ENCODE assay signal across 25 cellular contexts in the genomic region with DNA sequence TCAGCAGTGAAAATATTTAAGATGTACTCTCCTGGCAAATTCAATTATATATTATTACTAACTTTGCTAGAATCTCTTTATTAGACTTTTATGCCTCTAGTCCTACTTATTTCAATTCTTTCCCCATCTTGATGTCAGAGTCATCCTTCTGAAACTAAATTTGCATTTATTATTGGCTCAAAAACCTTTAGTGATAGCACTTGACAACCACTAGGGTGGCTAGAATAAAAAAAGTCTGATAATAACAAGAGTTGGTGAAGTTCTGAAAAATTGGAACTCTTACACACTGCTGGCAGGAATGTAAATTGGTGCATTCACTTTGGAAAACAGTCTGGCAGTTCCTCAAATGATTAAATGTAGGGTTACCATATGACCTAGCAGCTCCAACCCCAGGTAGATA.
A peak's percentile ranks its signal among the peaks of the same experiment; 100 is the strongest.
DNase-seq lines count a peak whose midpoint lies in the region; ATAC-seq and TF ChIP-seq lines count a peak whose summit lies in the region.
"Had no signal": no experiment of that assay in that cellular context is flagged by ENCODE, and none has a peak within 500 bp of the region (broad histone marks: within the 10 kb centered on the region; RNA-seq: fewer than 3 reads in every experiment).

No MANE protein-coding gene starts in this region.

- H3K4me2 ChIP-seq in OCI-LY1 (ENCODE audit: low read length) (no peak overlapping the region), osteoblast (ENCODE audit: insufficient read depth, low read length) (no peak overlapping the region)

- H3K4me1 ChIP-seq in OCI-LY1 (ENCODE audit: insufficient read depth, low read length, severe bottlenecking) = peaks cover 5% of the 10 kb centered on the region
- no peaks in the 10 kb centered on the region for H3K4me1 ChIP-seq in osteoblast (ENCODE audit: insufficient read depth, low read length)
- H3K4me1 ChIP-seq: ascending aorta had no signal

- TF ChIP-seq CTCF in AG10803 (conservative IDR thresholded peaks at IDR 0.05; ENCODE audit: low read length) (peak; percentile 22; the same call in 1 of the 2 replicates), OCI-LY1 (IDR thresholded peaks at IDR 0.05; ENCODE audit: low read length) (peak; percentile 17; the same call in 1 of the 2 replicates), endothelial cell (IDR thresholded peaks at IDR 0.05; ENCODE audit: unreplicated experiment) (peak; percentile 30), osteoblast (IDR thresholded peaks at IDR 0.05; ENCODE audit: extremely low read depth, low read depth, low read length) (peak; percentile 35)

- H3K9ac ChIP-seq in OCI-LY1 (ENCODE audit: low read length) = no peak overlapping the region

- H3K79me2 ChIP-seq in OCI-LY1 (ENCODE audit: insufficient read depth, low read length) = no peaks in the 10 kb centered on the region
- H3K79me2 ChIP-seq in osteoblast (ENCODE audit: insufficient read depth, low read length) = no peaks in the 10 kb centered on the region

- DNase-seq in AG10803 (ENCODE audit: low read depth) (no peak), endothelial cell (ENCODE audit: low spot score) (no peak), osteoblast (ENCODE audit: insufficient read length, low spot score, missing footprints) (no peak), SIG-M5 treated with dmso at 0.1 percent for 504 hours (lab: John Stamatoyannopoulos, UW; ENCODE audit: unreplicated experiment) (no peak), SW 1271 (lab: John Stamatoyannopoulos, UW) (no peak)
- DNase-seq: activated CD4-positive, alpha-beta memory T cell treated with anti-CD3 and anti-CD28 coated beads, Interleukin-2, amount 10 ng/mL, durations not matched to agents 7 days and 5 days; activated naive CD8-positive, alpha-beta T cell treated with anti-CD3 and anti-CD28 coated beads for 36 hours; cerebellar nuclear complex; erythroblast; left ventricle myocardium superior; NCI-H1417 treated with DMSO at 0.1 percent for 48 hours; NCI-H2107; NCI-H446 treated with DMSO at 0.1 percent for 48 hours; posterior cingulate gyrus; SHP77 treated with DMSO at 0.1 percent for 48 hours; stimulated activated CD4-positive, alpha-beta T cell treated with anti-CD3 and anti-CD28 coated beads, Interleukin-15, amount 100 ng/mL, for 24 hours; stimulated activated naive CD8-positive, alpha-beta T cell treated with anti-CD3 and anti-CD28 coated beads, Interleukin-15, amount 100 ng/mL, for 72 hours; T-helper 1 cell; transverse colon had no signal

- H2AFZ ChIP-seq in OCI-LY1 (ENCODE audit: low read length) = no peak overlapping the region
- no peak overlapping the region for H2AFZ ChIP-seq in osteoblast (ENCODE audit: low read length)

- no peaks in the 10 kb centered on the region for H4K20me1 ChIP-seq in OCI-LY1 (ENCODE audit: insufficient read depth, low read length)
- no peaks in the 10 kb centered on the region for H4K20me1 ChIP-seq in osteoblast (ENCODE audit: insufficient read depth, low read length)

- H3K27ac ChIP-seq in OCI-LY1 (ENCODE audit: low read depth, low read length, poor library complexity, severe bottlenecking) (no peak overlapping the region), osteoblast (ENCODE audit: low read depth, low read length) (no peak overlapping the region)
- H3K27ac ChIP-seq: ascending aorta, transverse colon had no signal

- no peak for ATAC-seq in stimulated activated memory B cell treated with anti-CD40 and anti-IgM and Interleukin-4, amounts not matched to agents 10 μg/mL and 1 μg/mL and 100 μg/mL, for 72 hours
- no peak for ATAC-seq in HG02852 (IDR thresholded peaks at IDR 0.05; ENCODE audit: unreplicated experiment)
- ATAC-seq: left ventricle myocardium superior; sciatic nerve; stimulated activated naive CD8-positive, alpha-beta T cell treated with anti-CD3 and anti-CD28 coated beads, Interleukin-15, amount 100 ng/mL, for 72 hours had no signal

- no peaks in the 10 kb centered on the region for H3K9me3 ChIP-seq in OCI-LY1 (ENCODE audit: low read length)
- H3K9me3 ChIP-seq in osteoblast (ENCODE audit: low read depth, low read length) = no peaks in the 10 kb centered on the region
- H3K9me3 ChIP-seq: ascending aorta, transverse colon had no signal

- H3K27me3 ChIP-seq in OCI-LY1 (ENCODE audit: insufficient read depth, low read length) (no peaks in the 10 kb centered on the region), osteoblast (ENCODE audit: insufficient read depth, low read length) (no peaks in the 10 kb centered on the region)
- H3K27me3 ChIP-seq: ascending aorta, transverse colon had no signal

- H3K4me3 ChIP-seq in AG10803 (ENCODE audit: low read length) (no peak overlapping the region), OCI-LY1 (ENCODE audit: low read depth, low read length, poor library complexity, severe bottlenecking) (no peak overlapping the region), osteoblast (ENCODE audit: insufficient read depth, low read length) (no peak overlapping the region)
- H3K4me3 ChIP-seq: ascending aorta, transverse colon had no signal

- no peaks in the 10 kb centered on the region for H3K36me3 ChIP-seq in OCI-LY1 (ENCODE audit: insufficient read depth, low read length)
- H3K36me3 ChIP-seq in osteoblast (ENCODE audit: insufficient read depth, low read length) = no peaks in the 10 kb centered on the region
- H3K36me3 ChIP-seq: ascending aorta, transverse colon had no signal

- H3K4me1 Mint-ChIP-seq in endothelial cell (ENCODE audit: unreplicated experiment) = peaks cover 9% of the 10 kb centered on the region
- H3K4me1 Mint-ChIP-seq in stimulated activated memory B cell treated with anti-CD40 and anti-IgM and Interleukin-4, amounts not matched to agents 10 μg/mL and 1 μg/mL and 100 μg/mL, for 72 hours = peaks cover 7% of the 10 kb centered on the region
- H3K4me1 Mint-ChIP-seq: nephron had no signal

- H3K27ac Mint-ChIP-seq in endothelial cell (ENCODE audit: unreplicated experiment) = no peak overlapping the region
- H3K27ac Mint-ChIP-seq in stimulated activated memory B cell treated with anti-CD40 and anti-IgM and Interleukin-4, amounts not matched to agents 10 μg/mL and 1 μg/mL and 100 μg/mL, for 72 hours = no peak overlapping the region
- H3K27ac Mint-ChIP-seq: activated CD4-positive, alpha-beta memory T cell treated with anti-CD3 and anti-CD28 coated beads, Interleukin-2, amount 10 ng/mL, durations not matched to agents 7 days and 5 days; activated naive CD8-positive, alpha-beta T cell treated with anti-CD3 and anti-CD28 coated beads for 36 hours; nephron; stimulated activated naive CD8-positive, alpha-beta T cell treated with anti-CD3 and anti-CD28 coated beads, Interleukin-15, amount 100 ng/mL, for 72 hours had no signal

- H3K9me3 Mint-ChIP-seq in endothelial cell (ENCODE audit: unreplicated experiment) = no peaks in the 10 kb centered on the region
- H3K9me3 Mint-ChIP-seq in stimulated activated memory B cell treated with anti-CD40 and anti-IgM and Interleukin-4, amounts not matched to agents 10 μg/mL and 1 μg/mL and 100 μg/mL, for 72 hours = no peaks in the 10 kb centered on the region
- H3K9me3 Mint-ChIP-seq: activated CD4-positive, alpha-beta memory T cell treated with anti-CD3 and anti-CD28 coated beads, Interleukin-2, amount 10 ng/mL, durations not matched to agents 7 days and 5 days; activated naive CD8-positive, alpha-beta T cell treated with anti-CD3 and anti-CD28 coated beads for 36 hours; nephron; stimulated activated naive CD8-positive, alpha-beta T cell treated with anti-CD3 and anti-CD28 coated beads, Interleukin-15, amount 100 ng/mL, for 72 hours had no signal

- H3K9me2 ChIP-seq in OCI-LY1 (ENCODE audit: low read depth, low read length) = no peaks in the 10 kb centered on the region

- no peaks in the 10 kb centered on the region for H3K36me3 Mint-ChIP-seq in endothelial cell (ENCODE audit: low read depth, unreplicated experiment)
- H3K36me3 Mint-ChIP-seq in stimulated activated memory B cell treated with anti-CD40 and anti-IgM and Interleukin-4, amounts not matched to agents 10 μg/mL and 1 μg/mL and 100 μg/mL, for 72 hours = no peaks in the 10 kb centered on the region
- H3K36me3 Mint-ChIP-seq: activated naive CD8-positive, alpha-beta T cell treated with anti-CD3 and anti-CD28 coated beads for 36 hours had no signal

- no peak overlapping the region for H3K4me3 Mint-ChIP-seq in endothelial cell (ENCODE audit: unreplicated experiment)
- H3K4me3 Mint-ChIP-seq in stimulated activated memory B cell treated with anti-CD40 and anti-IgM and Interleukin-4, amounts not matched to agents 10 μg/mL and 1 μg/mL and 100 μg/mL, for 72 hours = no peak overlapping the region
- H3K4me3 Mint-ChIP-seq: activated CD4-positive, alpha-beta memory T cell treated with anti-CD3 and anti-CD28 coated beads, Interleukin-2, amount 10 ng/mL, durations not matched to agents 7 days and 5 days; activated naive CD8-positive, alpha-beta T cell treated with anti-CD3 and anti-CD28 coated beads for 36 hours; nephron; stimulated activated naive CD8-positive, alpha-beta T cell treated with anti-CD3 and anti-CD28 coated beads, Interleukin-15, amount 100 ng/mL, for 72 hours had no signal

- no peaks in the 10 kb centered on the region for H3K27me3 Mint-ChIP-seq in endothelial cell (ENCODE audit: unreplicated experiment)
- peaks cover 2% of the 10 kb centered on the region for H3K27me3 Mint-ChIP-seq in stimulated activated memory B cell treated with anti-CD40 and anti-IgM and Interleukin-4, amounts not matched to agents 10 μg/mL and 1 μg/mL and 100 μg/mL, for 72 hours
- H3K27me3 Mint-ChIP-seq: activated naive CD8-positive, alpha-beta T cell treated with anti-CD3 and anti-CD28 coated beads for 36 hours; stimulated activated naive CD8-positive, alpha-beta T cell treated with anti-CD3 and anti-CD28 coated beads, Interleukin-15, amount 100 ng/mL, for 72 hours had no signal

- H3F3A ChIP-seq in OCI-LY1 (ENCODE audit: insufficient read depth, low read length) = no peaks in the 10 kb centered on the region
